Comparison of ENCODE assay signal across 28 cellular contexts in genomic region chr4:178296669-178297068, GRCh38.
A peak's percentile ranks its signal among the peaks of the same experiment; 100 is the strongest.
DNase-seq lines count a peak whose midpoint lies in the region; ATAC-seq, FAIRE-seq and TF ChIP-seq lines count a peak whose summit lies in the region.
"Had no signal": no experiment of that assay in that cellular context is flagged by ENCODE, and none has a peak within 500 bp of the region (broad histone marks: within the 10 kb centered on the region; RNA-seq: fewer than 3 reads in every experiment).

No MANE protein-coding gene starts in this region.

- ATAC-seq in K562 (no peak), right lobe of liver (peak; percentile 78 to 98 (median 80)), HG02678 (IDR thresholded peaks at IDR 0.05; ENCODE audit: unreplicated experiment) (no peak), GM21390 (IDR thresholded peaks at IDR 0.05; ENCODE audit: unreplicated experiment) (no peak)
- ATAC-seq: gastrocnemius medialis; stimulated activated naive CD8-positive, alpha-beta T cell treated with anti-CD3 and anti-CD28 coated beads, Interleukin-15, amount 100 ng/mL, for 72 hours had no signal

- CTCF ChIA-PET in K562 (lab: Yijun Ruan, JAX; ENCODE audit: low intra/inter-chr PET ratio), result no interaction called here

- no peak overlapping the region for H3K4me3 ChIP-seq in K562
- H3K4me3 ChIP-seq in right lobe of liver, result no peak overlapping the region
- H3K4me3 ChIP-seq: esophagus muscularis mucosa, gastrocnemius medialis, SK-N-MC had no signal

- no peak overlapping the region for H3K4me2 ChIP-seq in K562 (ENCODE audit: insufficient read depth, low read length)

- no peak overlapping the region for H3K9ac ChIP-seq in K562 (ENCODE audit: insufficient read depth in 1 of 2, low read depth in 2 of 2, low read length in 2 of 2)

- POLR2A ChIA-PET in K562 (lab: Yijun Ruan, JAX), result no interaction called here

- H3K9me3 ChIP-seq in K562 (replicated peaks; ENCODE audit: control insufficient read depth, insufficient read depth, low read depth, low read length) (no peaks in the 10 kb centered on the region), right lobe of liver (no peaks in the 10 kb centered on the region)
- H3K9me3 ChIP-seq: esophagus muscularis mucosa, gastrocnemius medialis had no signal

- H3K36me3 ChIP-seq in K562 (ENCODE audit: control insufficient read depth, insufficient read depth, low read length) (no peaks in the 10 kb centered on the region), right lobe of liver (no peaks in the 10 kb centered on the region)
- H3K36me3 ChIP-seq: esophagus muscularis mucosa, gastrocnemius medialis had no signal

- TF ChIP-seq CTCF in K562 (IDR thresholded peaks at IDR 0.05 in 2 of 3, conservative IDR thresholded peaks at IDR 0.05 in 1 of 3; ENCODE audit: insufficient read depth in 2 of 3, low read depth in 1 of 3, low read length in 3 of 3) (no peak), right lobe of liver (IDR thresholded peaks at IDR 0.05) (peak; percentile 26 to 58 (median 30))

- no peak for FAIRE-seq in K562 (lab: Jason Lieb, UNC)

- BruUV-seq in K562 (replicated peaks; lab: Mats Ljungman, UMichigan), result no TSS peak

- in situ Hi-C loops in K562 (cut with MboI), result no loop called here

- H3K27ac ChIP-seq in K562 (ENCODE audit: extremely low read depth, low read depth, low read length), result no peak overlapping the region
- no peak overlapping the region for H3K27ac ChIP-seq in right lobe of liver
- H3K27ac ChIP-seq: esophagus muscularis mucosa, gastrocnemius medialis, SK-N-MC had no signal

- H3K27me3 ChIP-seq in K562 (ENCODE audit: control insufficient read depth in 2 of 2, insufficient read depth in 2 of 2, low read length in 2 of 2) (no peaks in the 10 kb centered on the region), right lobe of liver (no peaks in the 10 kb centered on the region)
- H3K27me3 ChIP-seq: esophagus muscularis mucosa, gastrocnemius medialis had no signal

- intact Hi-C loops in K562 (cut with micrococcal nuclease), result no loop called here
- intact Hi-C loops in right lobe of liver (cut with DNase I), result no loop called here

- H3K79me2 ChIP-seq in K562 (ENCODE audit: control insufficient read depth, insufficient read depth, low read length), result no peaks in the 10 kb centered on the region

- H3K4me1 ChIP-seq in K562 (replicated peaks in 1 of 2; ENCODE audit: control insufficient read depth in 2 of 2, insufficient read depth in 2 of 2, low read length in 2 of 2) (no peaks in the 10 kb centered on the region), right lobe of liver (no peaks in the 10 kb centered on the region)
- H3K4me1 ChIP-seq: esophagus muscularis mucosa, gastrocnemius medialis had no signal

- TF ChIP-seq RAD21 in Ishikawa (IDR thresholded peaks at IDR 0.05; ENCODE audit: low read depth) (peak; percentile 10; the same call in 1 of the 2 replicates), K562 (CRISPR knock-in tag; conservative IDR thresholded peaks at IDR 0.05 in 1 of 2, IDR thresholded peaks at IDR 0.05 in 1 of 2) (no peak)

- TF ChIP-seq EP300 in Ishikawa (IDR thresholded peaks at IDR 0.05; ENCODE audit: borderline replicate concordance), result no peak
- no peak for TF ChIP-seq EP300 in K562 (IDR thresholded peaks at IDR 0.05; ENCODE audit: low read length)

- H2AFZ ChIP-seq in K562 (ENCODE audit: low read depth, low read length), result no peak overlapping the region

- no peaks in the 10 kb centered on the region for H4K20me1 ChIP-seq in K562 (replicated peaks; ENCODE audit: control insufficient read depth, insufficient read depth, low read length)

- H3K9me1 ChIP-seq in K562 (ENCODE audit: control insufficient read depth, insufficient read depth, low read length), result no peaks in the 10 kb centered on the region

- DNase-seq in DMS53 (lab: John Stamatoyannopoulos, UW), result peak; percentile 48
- no peak for DNase-seq in DMS53 treated with DMSO at 0.1 percent for 48 hours (lab: John Stamatoyannopoulos, UW; ENCODE audit: unreplicated experiment)
- DNase-seq in K562 (ENCODE audit: extremely low read depth in 1 of 4, low spot score in 3 of 4), result no peak
- peak in 1 of 3 donors; percentile 39 for DNase-seq in right lobe of liver
- DNase-seq in dermis blood vessel endothelial cell, result no peak
- DNase-seq: 8988T; COR-L47; effector memory CD4-positive, alpha-beta T cell; gastrocnemius medialis; Karpas-422; kidney glomerular epithelial cell; mesenchymal stem cell; naive B cell; NCI-H1092; NCI-H2029 treated with DMSO at 0.1 percent for 48 hours; NCI-H446; occipital lobe; RPMI8226; stimulated activated CD4-positive, alpha-beta T cell treated with anti-CD3 and anti-CD28 coated beads, Interleukin-12 subunit alpha, Interleukin-12 subunit beta, amount 100 ng/mL, for 4 hours; stimulated activated CD4-positive, alpha-beta T cell treated with anti-CD3 and anti-CD28 coated beads, Interleukin-4, amount 100 ng/mL, for 4 hours; stimulated activated naive CD8-positive, alpha-beta T cell treated with anti-CD3 and anti-CD28 coated beads, Interleukin-15, amount 100 ng/mL, for 72 hours; T-helper 2 cell; trophoblast cell had no signal

- TF ChIP-seq POLR2A in K562 (conservative IDR thresholded peaks at IDR 0.05), result no peak
- TF ChIP-seq POLR2A in right lobe of liver (IDR thresholded peaks at IDR 0.05), result no peak

- WGBS in K562 (ENCODE audit: insufficient coverage, low coverage, missing lambda C conversion rate), result 0% methylated on average over 1 of the region's 1 CpG
- 63% methylated on average over 1 of the region's 1 CpG for WGBS in right lobe of liver (ENCODE audit: insufficient coverage, low coverage, low lambda C conversion rate, missing lambda C conversion rate)

TF ChIP-seq in Ishikawa, 13 proteins besides CTCF, POLR2A, EP300 and RAD21 (continues in another document):
- no peak for TF ChIP-seq TEAD4 (IDR thresholded peaks at IDR 0.05)
- TF ChIP-seq, protein P1, sequence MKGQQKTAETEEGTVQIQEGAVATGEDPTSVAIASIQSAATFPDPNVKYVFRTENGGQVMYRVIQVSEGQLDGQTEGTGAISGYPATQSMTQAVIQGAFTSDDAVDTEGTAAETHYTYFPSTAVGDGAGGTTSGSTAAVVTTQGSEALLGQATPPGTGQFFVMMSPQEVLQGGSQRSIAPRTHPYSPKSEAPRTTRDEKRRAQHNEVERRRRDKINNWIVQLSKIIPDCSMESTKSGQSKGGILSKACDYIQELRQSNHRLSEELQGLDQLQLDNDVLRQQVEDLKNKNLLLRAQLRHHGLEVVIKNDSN (IDR thresholded peaks at IDR 0.05), result no peak
- no peak for TF ChIP-seq CREB1 (IDR thresholded peaks at IDR 0.05; ENCODE audit: low read depth)
- TF ChIP-seq ZBTB7A (IDR thresholded peaks at IDR 0.05; ENCODE audit: low read depth), result no peak

TF ChIP-seq in K562, 482 proteins besides CTCF, POLR2A, EP300 and RAD21:
- TF ChIP-seq FOSL1 (tag; conservative IDR thresholded peaks at IDR 0.05) (0 out of 2 replicates have a peak, but pooled peaks have one; percentile 24), NFYB (IDR thresholded peaks at IDR 0.05; ENCODE audit: extremely low read depth, insufficient read length) (no peak)

Comparison
In these comparisons a context has a peak if more than half of its experiments do, and no peak if none do; other contexts are left out.
1. ATAC-seq: peak in right lobe of liver (4 of 4); none in K562 (single experiment), HG02678 (single experiment) and GM21390 (single experiment).
2. CTCF ChIP-seq: peak in right lobe of liver (4 of 4); none in K562 (0 of 3).